ENCODE assay signal across 22 cellular contexts in the genomic region with DNA sequence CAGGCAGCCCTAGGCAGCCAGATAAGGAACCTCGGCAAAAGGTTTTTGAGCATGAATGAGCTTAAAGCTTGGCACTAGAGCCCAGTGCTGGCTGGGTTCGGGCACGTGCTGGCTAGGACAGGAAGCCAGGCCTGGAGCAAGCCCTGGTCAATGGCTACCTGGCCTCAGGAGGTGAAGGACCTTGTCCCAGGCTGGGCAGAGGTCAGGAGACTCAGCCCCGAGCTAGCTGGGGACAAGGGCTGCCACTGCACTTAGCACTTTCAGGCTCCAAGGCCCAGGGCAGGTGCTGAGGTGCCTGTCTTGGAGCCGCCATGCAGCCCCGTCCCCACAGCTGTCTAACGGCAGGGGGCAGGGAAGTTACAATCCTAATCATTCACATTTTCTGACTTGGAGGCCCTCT. TPM values are rescaled to one million over a fixed set of nuclear protein-coding genes. Genes with fewer than 3 reads are reported as not detected.
"Had no signal": no experiment of that assay in that cellular context is flagged by ENCODE, and none has a peak within 500 bp of the region (broad histone marks: within the 10 kb centered on the region; RNA-seq: fewer than 3 reads in every experiment).

No MANE protein-coding gene starts in this region.

- H3K9me3 Mint-ChIP-seq: activated B cell treated with CpG ODN at 0.5 μM for 24 hours; activated CD4-positive, alpha-beta T cell treated with anti-CD3 and anti-CD28 coated beads, Interleukin-2, amount 10 ng/mL, durations not matched to agents 7 days and 5 days; activated T-cell treated with anti-CD3 and anti-CD28 coated beads, Interleukin-2, amount 50 U/mL, for 72 hours; mesothelial cell of epicardium had no signal

- H3K27ac ChIP-seq: adrenal gland, foreskin keratinocyte, right atrium auricular region, skin epidermis, vagina had no signal

- H3K4me3 Mint-ChIP-seq: activated B cell treated with CpG ODN at 0.5 μM for 24 hours; activated CD4-positive, alpha-beta T cell treated with anti-CD3 and anti-CD28 coated beads, Interleukin-2, amount 10 ng/mL, durations not matched to agents 7 days and 5 days had no signal

- H3K9me3 ChIP-seq: adrenal gland, right atrium auricular region, vagina had no signal

- DNase-seq: activated B cell treated with CpG ODN at 0.5 μM for 24 hours; activated CD4-positive, alpha-beta T cell treated with anti-CD3 and anti-CD28 coated beads, Interleukin-2, amount 10 ng/mL, durations not matched to agents 7 days and 5 days; activated effector memory CD4-positive, alpha-beta T cell treated with anti-CD3 and anti-CD28 coated beads, Interleukin-2, amount 50 U/mL, for 16 hours; activated naive CD4-positive, alpha-beta T cell treated with anti-CD3 and anti-CD28 coated beads, Interleukin-2, amount 50 U/mL, for 16 hours; activated T-cell treated with anti-CD3 and anti-CD28 coated beads, Interleukin-2, amount 50 U/mL, for 72 hours; adrenal gland; foreskin keratinocyte; glutamatergic neuron; islet precursor cell; stimulated activated naive CD8-positive, alpha-beta T cell treated with anti-CD3 and anti-CD28 coated beads, Interleukin-15, Interleukin-2, amounts not matched to agents 100 U/mL and 50 U/mL, for 24 hours; trophoblast cell had no signal

- ATAC-seq: activated T-cell treated with anti-CD3 and anti-CD28 coated beads, Interleukin-2, amount 50 U/mL, for 72 hours; foreskin keratinocyte; stimulated activated naive CD8-positive, alpha-beta T cell treated with anti-CD3 and anti-CD28 coated beads, Interleukin-15, Interleukin-2, amounts not matched to agents 100 U/mL and 50 U/mL, for 24 hours had no signal

- H3K27me3 ChIP-seq: right atrium auricular region, vagina had no signal

- H3K27ac Mint-ChIP-seq: activated B cell treated with CpG ODN at 0.5 μM for 24 hours; activated CD4-positive, alpha-beta T cell treated with anti-CD3 and anti-CD28 coated beads, Interleukin-2, amount 10 ng/mL, durations not matched to agents 7 days and 5 days; activated T-cell treated with anti-CD3 and anti-CD28 coated beads, Interleukin-2, amount 50 U/mL, for 72 hours; mesothelial cell of epicardium; progenitor cell of endocrine pancreas had no signal

- H3K36me3 Mint-ChIP-seq: mesothelial cell of epicardium had no signal

- H3K36me3 ChIP-seq: adrenal gland, right atrium auricular region, vagina had no signal

RNA-seq across cellular contexts. Expression of a gene that starts 4.3 kb away (rescaled TPM):
- total RNA-seq: activated B cell treated with CpG ODN at 0.5 μM for 24 hours; activated CD4-positive, alpha-beta T cell treated with anti-CD3 and anti-CD28 coated beads, Interleukin-2, amount 10 ng/mL, durations not matched to agents 7 days and 5 days; activated CD8-positive, alpha-beta memory T cell treated with anti-CD3 and anti-CD28 coated beads for 36 hours; activated T-cell treated with anti-CD3 and anti-CD28 coated beads, Interleukin-2, amount 50 U/mL, for 72 hours; epithelial cell of proximal tubule; lung microvascular endothelial cell; vagina had no signal
- polyA plus RNA-seq: fibroblast of lung, neural cell had no signal

RNA-seq across cellular contexts. Expression of a gene that starts 6.8 kb away (rescaled TPM):
- total RNA-seq: activated B cell treated with CpG ODN at 0.5 μM for 24 hours; activated CD4-positive, alpha-beta T cell treated with anti-CD3 and anti-CD28 coated beads, Interleukin-2, amount 10 ng/mL, durations not matched to agents 7 days and 5 days; activated CD8-positive, alpha-beta memory T cell treated with anti-CD3 and anti-CD28 coated beads for 36 hours; activated T-cell treated with anti-CD3 and anti-CD28 coated beads, Interleukin-2, amount 50 U/mL, for 72 hours; epithelial cell of proximal tubule; fibroblast of lung; foreskin keratinocyte; lung microvascular endothelial cell; omental fat pad; vagina had no signal
- polyA plus RNA-seq: fibroblast of lung, foreskin keratinocyte, neural cell had no signal

RNA-seq across cellular contexts. Expression of a gene that starts 17.9 kb away (rescaled TPM):
- total RNA-seq: activated B cell treated with CpG ODN at 0.5 μM for 24 hours; activated CD4-positive, alpha-beta T cell treated with anti-CD3 and anti-CD28 coated beads, Interleukin-2, amount 10 ng/mL, durations not matched to agents 7 days and 5 days; activated CD8-positive, alpha-beta memory T cell treated with anti-CD3 and anti-CD28 coated beads for 36 hours; activated T-cell treated with anti-CD3 and anti-CD28 coated beads, Interleukin-2, amount 50 U/mL, for 72 hours; epithelial cell of proximal tubule; fibroblast of lung; foreskin keratinocyte; lung microvascular endothelial cell; mesothelial cell of epicardium; omental fat pad; vagina had no signal
- polyA plus RNA-seq: fibroblast of lung, foreskin keratinocyte, neural cell had no signal
